ENCODE assay signal across 15 cellular contexts in genomic region chr5:14699159-14699558, GRCh38.
"Had no signal": no experiment of that assay in that cellular context is flagged by ENCODE, and none has a peak within 500 bp of the region (broad histone marks: within the 10 kb centered on the region; RNA-seq: fewer than 3 reads in every experiment).

No MANE protein-coding gene starts in this region.

- ATAC-seq: gastroesophageal sphincter, pancreas, Right ventricle myocardium inferior had no signal

- H3K27ac Mint-ChIP-seq: dendritic cell treated with granulocyte-macrophage colony-stimulating factor and Interleukin-4, amounts not matched to agents 40 ng/mL and 50 ng/mL, for 4 days; T-helper 1 cell treated with Interleukin-12 subunit alpha and Interleukin-12 subunit beta and Interleukin-4 antibody, amounts not matched to agents 30 μg/mL and 1 μg/mL, for 36 hours had no signal

- DNase-seq: activated CD4-positive, CD25-positive, alpha-beta regulatory T cell; activated T-cell treated with anti-CD3 and anti-CD28 coated beads, Interleukin-2, amount 50 U/mL, for 1 hour; amygdala; brain microvascular endothelial cell; kidney; mesendoderm; pancreas; stimulated activated CD4-positive, alpha-beta T cell treated with anti-CD3 and anti-CD28 coated beads, Interleukin-4, amount 100 ng/mL, for 1 hour; transverse colon had no signal

- H3K9me3 ChIP-seq: gastroesophageal sphincter, pancreas, transverse colon had no signal

- H3K27me3 ChIP-seq: brain microvascular endothelial cell, gastroesophageal sphincter, pancreas, transverse colon had no signal

- H3K9me3 Mint-ChIP-seq: dendritic cell treated with granulocyte-macrophage colony-stimulating factor and Interleukin-4, amounts not matched to agents 40 ng/mL and 50 ng/mL, for 4 days; neural crest cell; T-helper 1 cell treated with Interleukin-12 subunit alpha and Interleukin-12 subunit beta and Interleukin-4 antibody, amounts not matched to agents 30 μg/mL and 1 μg/mL, for 36 hours had no signal

- H3K27ac ChIP-seq: brain microvascular endothelial cell, gastroesophageal sphincter, pancreas, SK-N-MC, transverse colon had no signal

- H3K4me3 Mint-ChIP-seq: dendritic cell treated with granulocyte-macrophage colony-stimulating factor and Interleukin-4, amounts not matched to agents 40 ng/mL and 50 ng/mL, for 4 days; neural crest cell; T-helper 1 cell treated with Interleukin-12 subunit alpha and Interleukin-12 subunit beta and Interleukin-4 antibody, amounts not matched to agents 30 μg/mL and 1 μg/mL, for 36 hours had no signal

- H3K4me1 Mint-ChIP-seq: neural crest cell had no signal

- H3K27me3 Mint-ChIP-seq: dendritic cell treated with granulocyte-macrophage colony-stimulating factor and Interleukin-4, amounts not matched to agents 40 ng/mL and 50 ng/mL, for 4 days had no signal
